Comparison of ENCODE assay signal across 11 cellular contexts in genomic region chr16:75042423-75043174, GRCh38. TPM values are rescaled to one million over a fixed set of nuclear protein-coding genes. Genes with fewer than 3 reads are reported as not detected.
DNase-seq lines count a peak whose midpoint lies in the region; ATAC-seq, FAIRE-seq and TF ChIP-seq lines count a peak whose summit lies in the region.
"Had no signal": no experiment of that assay in that cellular context is flagged by ENCODE, and none has a peak within 500 bp of the region (broad histone marks: within the 10 kb centered on the region; RNA-seq: fewer than 3 reads in every experiment).

No MANE protein-coding gene starts in this region.

- 0% methylated on average over 8 of the region's 8 CpGs for WGBS in K562 (ENCODE audit: insufficient coverage, low coverage, missing lambda C conversion rate)
- WGBS in mesendoderm (ENCODE audit: extremely low coverage, insufficient coverage, low lambda C conversion rate) = no CpG with 5 or more reads among the region's 8 CpGs

- BruUV-seq in K562 (replicated peaks; lab: Mats Ljungman, UMichigan) = no TSS peak

- peak; percentile 22 for ATAC-seq in GM19351 (IDR thresholded peaks at IDR 0.05; ENCODE audit: unreplicated experiment)
- peak; percentile 66 for ATAC-seq in K562
- ATAC-seq in gastrocnemius medialis = no peak
- ATAC-seq in naive thymus-derived CD8-positive, alpha-beta T cell = no peak

- TF ChIP-seq RAD21 in K562 (CRISPR knock-in tag; conservative IDR thresholded peaks at IDR 0.05 in 1 of 2, IDR thresholded peaks at IDR 0.05 in 1 of 2) = no peak

- H2BK120ac ChIP-seq in mesendoderm (ENCODE audit: low read depth, low read length) = no peak overlapping the region

- no peak overlapping the region for H3K56ac ChIP-seq in mesendoderm (ENCODE audit: low read length)

- TF ChIP-seq EP300 in K562 (IDR thresholded peaks at IDR 0.05; ENCODE audit: low read length) = no peak

- H3K9me3 Mint-ChIP-seq in activated CD4-positive, alpha-beta T cell treated with anti-CD3 and anti-CD28 coated beads, Interleukin-2, amount 10 ng/mL, durations not matched to agents 7 days and 5 days = peaks cover 11% of the 10 kb centered on the region
- peaks cover 0 to 4% (median 0%) of the 10 kb centered on the region in 9 donors for H3K9me3 Mint-ChIP-seq in naive thymus-derived CD8-positive, alpha-beta T cell
- H3K9me3 Mint-ChIP-seq: memory B cell had no signal

- peaks cover 16% of the 10 kb centered on the region for H3K36me3 Mint-ChIP-seq in activated CD4-positive, alpha-beta T cell treated with anti-CD3 and anti-CD28 coated beads, Interleukin-2, amount 10 ng/mL, durations not matched to agents 7 days and 5 days (ENCODE audit: low read depth)
- H3K36me3 Mint-ChIP-seq in naive thymus-derived CD8-positive, alpha-beta T cell = peaks cover 0 to under 1% (median 0%) of the 10 kb centered on the region in 3 donors
- H3K36me3 Mint-ChIP-seq: memory B cell had no signal

- TF ChIP-seq CTCF in HL-60 (IDR thresholded peaks at IDR 0.05; ENCODE audit: insufficient read depth, low read length) = no peak
- TF ChIP-seq CTCF in K562 (IDR thresholded peaks at IDR 0.05 in 2 of 3, conservative IDR thresholded peaks at IDR 0.05 in 1 of 3; ENCODE audit: insufficient read depth in 2 of 3, low read depth in 1 of 3, low read length in 3 of 3) = no peak
- TF ChIP-seq CTCF in gastrocnemius medialis (IDR thresholded peaks at IDR 0.05 in 4 of 5, conservative IDR thresholded peaks at IDR 0.05 in 1 of 5) = no peak

- peak overlapping the region; percentile 47 for H3K27ac ChIP-seq in HL-60 (replicated peaks)
- peak overlapping the region; percentile 95 for H3K27ac ChIP-seq in K562 (ENCODE audit: extremely low read depth, low read depth, low read length)
- peak overlapping the region; percentile 75 to 85 (median 80) for H3K27ac ChIP-seq in gastrocnemius medialis
- H3K27ac ChIP-seq in mesendoderm (ENCODE audit: low read depth, low read length) = no peak overlapping the region
- H3K27ac ChIP-seq: SJSA1 had no signal

- H4K5ac ChIP-seq in mesendoderm (ENCODE audit: low read length) = no peak overlapping the region

- H3K27me3 ChIP-seq in HL-60 (ENCODE audit: insufficient read depth, poor library complexity, severe bottlenecking) (no peaks in the 10 kb centered on the region), K562 (ENCODE audit: control insufficient read depth in 2 of 2, insufficient read depth in 2 of 2, low read length in 2 of 2) (no peaks in the 10 kb centered on the region), gastrocnemius medialis (no peaks in the 10 kb centered on the region), mesendoderm (ENCODE audit: insufficient read depth, low read length, poor library complexity) (no peaks in the 10 kb centered on the region)
- H3K27me3 ChIP-seq: SJSA1 had no signal

- DNase-seq in HL-60 (ENCODE audit: low read depth in 1 of 2, low spot score in 1 of 2) (no peak), K562 (ENCODE audit: extremely low read depth in 1 of 4, low spot score in 3 of 4) (no peak), gastrocnemius medialis (no peak), mesendoderm (no peak)
- no peak for DNase-seq in activated CD4-positive, alpha-beta T cell treated with anti-CD3 and anti-CD28 coated beads, Interleukin-2, amount 10 ng/mL, durations not matched to agents 7 days and 5 days
- no peak for DNase-seq in naive thymus-derived CD8-positive, alpha-beta T cell
- DNase-seq: NCI-H187 treated with DMSO at 0.1 percent for 48 hours; stimulated activated CD4-positive, alpha-beta T cell treated with anti-CD3 and anti-CD28 coated beads, Interleukin-15, amount 100 ng/mL, for 24 hours had no signal

- CTCF ChIA-PET in K562 (lab: Yijun Ruan, JAX; ENCODE audit: low intra/inter-chr PET ratio) = no interaction called here
- CTCF ChIA-PET in activated CD4-positive, alpha-beta T cell treated with anti-CD3 and anti-CD28 coated beads, Interleukin-2, amount 10 ng/mL, durations not matched to agents 7 days and 5 days (lab: Charles Lee) = interaction anchor here (0.6 to 1.9 kb wide), 3 partner anchors 18 to 716 kb away, joined by 3 to 4 read pairs (median 3); no protein-coding TSS in a partner anchor

- peaks cover 18% of the 10 kb centered on the region for H3K79me1 ChIP-seq in mesendoderm (ENCODE audit: low read length)

- in situ Hi-C loops in K562 (cut with MboI) (no loop called here), gastrocnemius medialis (cut with MboI; ENCODE audit: low sequenced_read_pairs in 4 of 4) (no loop called here)

- H3K4me3 ChIP-seq in HL-60 (replicated peaks; ENCODE audit: insufficient read depth, low read length) (no peak overlapping the region), K562 (peak overlapping the region; percentile 4; the same call in 1 of the 2 replicates), gastrocnemius medialis (no peak overlapping the region), mesendoderm (ENCODE audit: low read length) (no peak overlapping the region)
- H3K4me3 ChIP-seq: SJSA1 had no signal

- H3K4me3 Mint-ChIP-seq in activated CD4-positive, alpha-beta T cell treated with anti-CD3 and anti-CD28 coated beads, Interleukin-2, amount 10 ng/mL, durations not matched to agents 7 days and 5 days = no peak overlapping the region
- no peak overlapping the region for H3K4me3 Mint-ChIP-seq in naive thymus-derived CD8-positive, alpha-beta T cell
- H3K4me3 Mint-ChIP-seq: memory B cell had no signal

- TF ChIP-seq POLR2A in K562 (conservative IDR thresholded peaks at IDR 0.05) (no peak), gastrocnemius medialis (IDR thresholded peaks at IDR 0.05) (no peak)

- H3K36me3 ChIP-seq in K562 (ENCODE audit: control insufficient read depth, insufficient read depth, low read length) (no peaks in the 10 kb centered on the region), gastrocnemius medialis (no peaks in the 10 kb centered on the region), mesendoderm (ENCODE audit: control insufficient read depth, insufficient read depth, low read length) (no peaks in the 10 kb centered on the region)

- FAIRE-seq in K562 (lab: Jason Lieb, UNC) = no peak

- H3K9me3 ChIP-seq in K562 (replicated peaks; ENCODE audit: control insufficient read depth, insufficient read depth, low read depth, low read length) = no peaks in the 10 kb centered on the region
- no peaks in the 10 kb centered on the region for H3K9me3 ChIP-seq in gastrocnemius medialis

- no peak overlapping the region for H2AK5ac ChIP-seq in mesendoderm (ENCODE audit: low read length)

- no peak overlapping the region for H3K23ac ChIP-seq in mesendoderm (ENCODE audit: low read length)

- no peaks in the 10 kb centered on the region for H4K20me1 ChIP-seq in K562 (replicated peaks; ENCODE audit: control insufficient read depth, insufficient read depth, low read length)

- H3K4me2 ChIP-seq in K562 (ENCODE audit: insufficient read depth, low read length) = peak overlapping the region; percentile 84
- no peak overlapping the region for H3K4me2 ChIP-seq in mesendoderm (ENCODE audit: low read length)

- peaks cover 14% of the 10 kb centered on the region for H3K4me1 Mint-ChIP-seq in activated CD4-positive, alpha-beta T cell treated with anti-CD3 and anti-CD28 coated beads, Interleukin-2, amount 10 ng/mL, durations not matched to agents 7 days and 5 days
- H3K4me1 Mint-ChIP-seq in naive thymus-derived CD8-positive, alpha-beta T cell = peaks cover 3 to 16% (median 14%) of the 10 kb centered on the region in 4 donors
- H3K4me1 Mint-ChIP-seq: memory B cell had no signal

- H3K27me3 Mint-ChIP-seq in activated CD4-positive, alpha-beta T cell treated with anti-CD3 and anti-CD28 coated beads, Interleukin-2, amount 10 ng/mL, durations not matched to agents 7 days and 5 days = no peaks in the 10 kb centered on the region
- H3K27me3 Mint-ChIP-seq in naive thymus-derived CD8-positive, alpha-beta T cell = no peaks in the 10 kb centered on the region
- H3K27me3 Mint-ChIP-seq: memory B cell had no signal

- H2AFZ ChIP-seq in K562 (ENCODE audit: low read depth, low read length) = peak overlapping the region; percentile 67

- POLR2A ChIA-PET in K562 (lab: Yijun Ruan, JAX) = interaction anchor here (0.8 to 1.9 kb wide), 18 partner anchors 9 to 50 kb away, joined by 3 to 10 read pairs (median 4); no protein-coding TSS in a partner anchor
- POLR2A ChIA-PET in activated CD4-positive, alpha-beta T cell treated with anti-CD3 and anti-CD28 coated beads, Interleukin-2, amount 10 ng/mL, durations not matched to agents 7 days and 5 days (lab: Charles Lee) = no interaction called here
- POLR2A ChIA-PET in naive thymus-derived CD8-positive, alpha-beta T cell (lab: Charles Lee) = no interaction called here

- no peak overlapping the region for H3K27ac Mint-ChIP-seq in activated CD4-positive, alpha-beta T cell treated with anti-CD3 and anti-CD28 coated beads, Interleukin-2, amount 10 ng/mL, durations not matched to agents 7 days and 5 days
- H3K27ac Mint-ChIP-seq in naive thymus-derived CD8-positive, alpha-beta T cell = no peak overlapping the region
- H3K27ac Mint-ChIP-seq: memory B cell had no signal

- H3K4me1 ChIP-seq in K562 (replicated peaks in 1 of 2; ENCODE audit: control insufficient read depth in 2 of 2, insufficient read depth in 2 of 2, low read length in 2 of 2) (peaks cover 28 to 61% of the 10 kb centered on the region in 2 experiments), gastrocnemius medialis (peaks cover 49 to 54% of the 10 kb centered on the region in 2 donors), mesendoderm (ENCODE audit: control insufficient read depth, low read depth, low read length) (no peaks in the 10 kb centered on the region)

- H3K79me2 ChIP-seq in K562 (ENCODE audit: control insufficient read depth, insufficient read depth, low read length) (peaks cover 87% of the 10 kb centered on the region), mesendoderm (ENCODE audit: control insufficient read depth, insufficient read depth, low read length) (peaks cover 32% of the 10 kb centered on the region)

- H4K8ac ChIP-seq in mesendoderm (ENCODE audit: low read depth, low read length) = no peak overlapping the region

- H3K9ac ChIP-seq in K562 (ENCODE audit: insufficient read depth in 1 of 2, low read depth in 2 of 2, low read length in 2 of 2) (peak overlapping the region; percentile 74 to 77; a peak in 3 of 4 replicates), mesendoderm (ENCODE audit: low read length) (no peak overlapping the region)

- no peak overlapping the region for H2BK15ac ChIP-seq in mesendoderm (replicated peaks; ENCODE audit: low read depth)

- H3K18ac ChIP-seq in mesendoderm (ENCODE audit: low read length) = no peak overlapping the region

- intact Hi-C loops in K562 (cut with micrococcal nuclease) = loop anchor here (1.0 to 5.0 kb wide), 3 partner anchors 20 to 70 kb away; no protein-coding TSS in a partner anchor
- intact Hi-C loops in gastrocnemius medialis (cut with DNase I; ENCODE audit: low total_unique reads) = no loop called here

- H3K4ac ChIP-seq in mesendoderm (ENCODE audit: low read depth, low read length) = no peak overlapping the region

- H3K9me1 ChIP-seq in K562 (ENCODE audit: control insufficient read depth, insufficient read depth, low read length) = no peaks in the 10 kb centered on the region

- no peak overlapping the region for H2BK5ac ChIP-seq in mesendoderm (ENCODE audit: low read length)

RNA-seq across cellular contexts. Expression of gene ZNRF1, which starts 43.8 kb away (rescaled TPM):
- total RNA-seq in K562 (2011; cell fraction: chromatin; rRNA removed; ENCODE audit: low replicate concordance) = 26.9 and 43.7 TPM in 2 replicates
- total RNA-seq in K562 (2011; cell fraction: nucleolus; rRNA removed) = 26.5 and 31.6 TPM in 2 replicates
- total RNA-seq in K562 (2011; cell fraction: nucleoplasm; rRNA removed) = 33.2 and 34.4 TPM in 2 replicates
- total RNA-seq in K562 (2014; rRNA removed) = 30.4 and 32.4 TPM in 2 replicates
- 10.6 and 15.5 TPM in 2 replicates for total RNA-seq in K562 (2014; rRNA removed; fragmentation: Illumina TruSeq; extraction: Trizol)
- total RNA-seq in K562 (2015; rRNA removed; fragmentation: Illumina TruSeq; extraction: Trizol) = 17.2 and 18.8 TPM in 2 replicates
- 35.3 and 37.7 TPM in 2 replicates for total RNA-seq in K562 (2021)
- polyA plus RNA-seq in K562 (2011; rRNA removed) = 19.1 and 25.1 TPM in 2 replicates
- 16.8 and 30.1 TPM in 2 replicates for polyA plus RNA-seq in K562 (2011; cell fraction: cytosol; rRNA removed)
- polyA plus RNA-seq in K562 (2011; cell fraction: nucleus; rRNA removed) = 43.0 and 43.6 TPM in 2 replicates
- 24.0 and 31.0 TPM in 2 replicates for polyA plus RNA-seq in K562 (2012)
- 20.1 and 21.0 TPM in 2 replicates for polyA plus RNA-seq in K562 (2014; fragmentation: Illumina TruSeq; extraction: Trizol)
- polyA plus RNA-seq in K562 (2014; fragmentation: Nextera tagmentation; extraction: Ambion mirVana) = 10 to 100 TPM in 1 of 2 experiments, 1 to 10 TPM in 1; 9.5 to 20.0 TPM
- 21.8 and 23.9 TPM in 2 replicates for polyA plus RNA-seq in K562 (2014; rRNA removed)
- 17.3 and 24.2 TPM in 2 replicates for polyA minus RNA-seq in K562 (2011; rRNA and poly(A)+ RNA removed)
- 20.2 and 22.4 TPM in 2 replicates for polyA minus RNA-seq in K562 (2011; cell fraction: cytosol; rRNA and poly(A)+ RNA removed)
- polyA minus RNA-seq in K562 (2011; cell fraction: nucleus; rRNA and poly(A)+ RNA removed) = 21.8 and 24.4 TPM in 2 replicates
- total RNA-seq in gastrocnemius medialis = 10 to 100 TPM; 21.7 to 37.1 (median 30.2) TPM
- polyA plus RNA-seq in mesendoderm (2013, experiment 1 of 2) = 51.7 TPM
- polyA plus RNA-seq in mesendoderm (2013, experiment 2 of 2) = 50.6 TPM
- total RNA-seq in activated CD4-positive, alpha-beta T cell treated with anti-CD3 and anti-CD28 coated beads, Interleukin-2, amount 10 ng/mL, durations not matched to agents 7 days and 5 days = 10 to 100 TPM; 16.1 to 16.3 TPM
- total RNA-seq in naive thymus-derived CD8-positive, alpha-beta T cell = 1 to 10 TPM; 1.3 to 1.5 TPM
- 1 to 10 TPM in 2 of 3 donors, under 1 TPM in 1; 0.73 to 1.3 (median 1.3) TPM for polyA plus RNA-seq in naive thymus-derived CD8-positive, alpha-beta T cell

RNA-seq across cellular contexts. Expression of gene WDR59, which starts 57.7 kb away (rescaled TPM):
- 271 and 313 TPM in 2 replicates for total RNA-seq in K562 (2011; cell fraction: chromatin; rRNA removed; ENCODE audit: low replicate concordance)
- 146 and 158 TPM in 2 replicates for total RNA-seq in K562 (2011; cell fraction: nucleolus; rRNA removed)
- total RNA-seq in K562 (2011; cell fraction: nucleoplasm; rRNA removed) = 157 and 158 TPM in 2 replicates
- 19.6 and 35.1 TPM in 2 replicates for total RNA-seq in K562 (2014; rRNA removed)
- 32.2 and 34.7 TPM in 2 replicates for total RNA-seq in K562 (2014; rRNA removed; fragmentation: Illumina TruSeq; extraction: Trizol)
- 20.0 and 28.0 TPM in 2 replicates for total RNA-seq in K562 (2015; rRNA removed; fragmentation: Illumina TruSeq; extraction: Trizol)
- 81.3 and 94.3 TPM in 2 replicates for total RNA-seq in K562 (2021)
- 119 and 126 TPM in 2 replicates for polyA plus RNA-seq in K562 (2011; rRNA removed)
- 89.5 and 105 TPM in 2 replicates for polyA plus RNA-seq in K562 (2011; cell fraction: cytosol; rRNA removed)
- polyA plus RNA-seq in K562 (2011; cell fraction: nucleus; rRNA removed) = 307 and 327 TPM in 2 replicates
- polyA plus RNA-seq in K562 (2012) = 42.5 and 56.4 TPM in 2 replicates
- polyA plus RNA-seq in K562 (2014; fragmentation: Illumina TruSeq; extraction: Trizol) = 47.6 and 59.0 TPM in 2 replicates
- polyA plus RNA-seq in K562 (2014; fragmentation: Nextera tagmentation; extraction: Ambion mirVana) = 10 to 100 TPM; 12.7 to 16.2 TPM
- 52.2 and 57.4 TPM in 2 replicates for polyA plus RNA-seq in K562 (2014; rRNA removed)
- 114 and 147 TPM in 2 replicates for polyA minus RNA-seq in K562 (2011; rRNA and poly(A)+ RNA removed)
- polyA minus RNA-seq in K562 (2011; cell fraction: cytosol; rRNA and poly(A)+ RNA removed) = 38.2 and 42.9 TPM in 2 replicates
- polyA minus RNA-seq in K562 (2011; cell fraction: nucleus; rRNA and poly(A)+ RNA removed) = 63.0 and 94.5 TPM in 2 replicates
- 10 to 100 TPM; 12.9 to 31.3 (median 19.5) TPM for total RNA-seq in gastrocnemius medialis
- 31.4 TPM for polyA plus RNA-seq in mesendoderm (2013, experiment 1 of 2)
- polyA plus RNA-seq in mesendoderm (2013, experiment 2 of 2) = 32.9 TPM
- 10 to 100 TPM; 65.8 TPM for total RNA-seq in activated CD4-positive, alpha-beta T cell treated with anti-CD3 and anti-CD28 coated beads, Interleukin-2, amount 10 ng/mL, durations not matched to agents 7 days and 5 days
- total RNA-seq in naive thymus-derived CD8-positive, alpha-beta T cell = 100 to 1,000 TPM; 125 to 130 TPM
- polyA plus RNA-seq in naive thymus-derived CD8-positive, alpha-beta T cell = 10 to 100 TPM in 1 of 3 donors, 1 to 10 TPM in 2; 6.9 to 12.9 (median 9.7) TPM

Comparison
In these comparisons a context has a peak if more than half of its experiments do, and no peak if none do; other contexts are left out.
1. ATAC-seq: peak in GM19351 (single experiment) and K562 (single experiment); none in gastrocnemius medialis (0 of 2) and naive thymus-derived CD8-positive, alpha-beta T cell (0 of 2).
2. RNA of gene ZNRF1, which starts 43.8 kb away (total RNA-seq): 10.6 to 43.7 TPM in K562, 21.7 to 37.1 TPM in gastrocnemius medialis and 16.1 to 16.3 TPM in activated CD4-positive, alpha-beta T cell treated with anti-CD3 and anti-CD28 coated beads, Interleukin-2, amount 10 ng/mL, durations not matched to agents 7 days and 5 days; 1.3 to 1.5 TPM in naive thymus-derived CD8-positive, alpha-beta T cell; every median in the first group is over 4 times any median in the second.